7 cellular contexts compared by ENCODE assay signal in the genomic region with DNA sequence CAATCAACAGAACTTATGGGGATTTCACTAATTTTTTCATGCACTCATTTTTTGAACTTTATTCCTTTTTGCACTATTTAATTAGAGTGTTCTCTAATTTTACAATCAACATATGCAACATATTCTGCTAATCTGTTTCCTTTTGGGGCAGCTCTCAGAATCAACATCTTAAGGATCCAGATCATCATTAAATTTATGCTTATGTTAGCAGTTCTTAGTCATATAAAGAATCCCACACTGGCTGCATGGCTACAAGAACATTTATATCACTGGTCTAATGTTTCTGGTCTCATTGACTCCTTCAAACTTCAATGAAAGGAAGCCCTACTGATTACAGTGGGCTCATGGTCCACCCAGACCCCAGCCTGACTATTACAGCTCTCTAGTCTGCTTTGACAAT.
"Had no signal": no experiment of that assay in that cellular context is flagged by ENCODE, and none has a peak within 500 bp of the region (broad histone marks: within the 10 kb centered on the region; RNA-seq: fewer than 3 reads in every experiment).

No MANE protein-coding gene starts in this region.

- DNase-seq: GDM1, GF-D8 had no signal

- FAIRE-seq: G401.6, GM12878, GM12891, GM18507, GM19239 had no signal

- H3K4me3 ChIP-seq: GM12878 had no signal

- ATAC-seq: GM12878 had no signal
